In the genomic region with DNA sequence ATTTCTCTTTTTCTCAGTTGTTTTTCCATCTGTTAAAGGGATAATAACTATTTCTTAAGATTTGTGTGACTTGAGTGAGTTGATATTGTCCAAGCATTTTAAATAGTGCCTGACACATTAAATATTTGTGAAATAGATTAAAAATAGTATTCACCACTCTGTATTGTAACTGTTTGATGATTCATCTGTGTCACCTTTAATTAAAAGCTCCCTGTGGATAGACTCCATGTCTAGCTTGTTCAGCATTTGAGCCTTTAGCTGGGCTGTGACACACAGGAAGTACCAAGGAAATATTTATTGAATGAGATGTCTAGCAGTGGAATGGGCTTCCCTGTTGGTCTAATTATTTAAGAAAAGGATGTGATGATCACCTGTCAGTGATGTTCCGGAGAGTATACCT, we compare ENCODE assay signal across 1 cellular context.
TF ChIP-seq lines count a peak whose summit lies in the region.

No MANE protein-coding gene starts in this region.

TF ChIP-seq in SK-N-SH treated with all-trans-retinoic acid at 6 μM for 48 hours, 23 proteins besides CTCF, POLR2A, EP300 and RAD21 (continued from another document):
- TF ChIP-seq OSR1 (CRISPR knock-in tag; IDR thresholded peaks at IDR 0.05) (no peak), ARNTL (CRISPR knock-in tag; IDR thresholded peaks at IDR 0.05; ENCODE audit: borderline replicate concordance, low read depth) (no peak), ZNF70 (CRISPR knock-in tag; IDR thresholded peaks at IDR 0.05) (no peak), GLIS3 (CRISPR knock-in tag; IDR thresholded peaks at IDR 0.05) (no peak)
- TF ChIP-seq, protein P1, sequence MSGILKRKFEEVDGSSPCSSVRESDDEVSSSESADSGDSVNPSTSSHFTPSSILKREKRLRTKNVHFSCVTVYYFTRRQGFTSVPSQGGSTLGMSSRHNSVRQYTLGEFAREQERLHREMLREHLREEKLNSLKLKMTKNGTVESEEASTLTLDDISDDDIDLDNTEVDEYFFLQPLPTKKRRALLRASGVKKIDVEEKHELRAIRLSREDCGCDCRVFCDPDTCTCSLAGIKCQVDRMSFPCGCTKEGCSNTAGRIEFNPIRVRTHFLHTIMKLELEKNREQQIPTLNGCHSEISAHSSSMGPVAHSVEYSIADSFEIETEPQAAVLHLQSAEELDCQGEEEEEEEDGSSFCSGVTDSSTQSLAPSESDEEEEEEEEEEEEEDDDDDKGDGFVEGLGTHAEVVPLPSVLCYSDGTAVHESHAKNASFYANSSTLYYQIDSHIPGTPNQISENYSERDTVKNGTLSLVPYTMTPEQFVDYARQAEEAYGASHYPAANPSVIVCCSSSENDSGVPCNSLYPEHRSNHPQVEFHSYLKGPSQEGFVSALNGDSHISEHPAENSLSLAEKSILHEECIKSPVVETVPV (CRISPR knock-in tag; IDR thresholded peaks at IDR 0.05): no peak
